10 cellular contexts compared by ENCODE assay signal in genomic region chr7:99624487-99624886, GRCh38. TPM values are rescaled to one million over a fixed set of nuclear protein-coding genes. Genes with fewer than 3 reads are reported as not detected.
DNase-seq lines count a peak whose midpoint lies in the region; ATAC-seq lines count a peak whose summit lies in the region.
"Had no signal": no experiment of that assay in that cellular context is flagged by ENCODE, and none has a peak within 500 bp of the region (broad histone marks: within the 10 kb centered on the region; RNA-seq: fewer than 3 reads in every experiment).

No MANE protein-coding gene starts in this region.

- H3K9me3 Mint-ChIP-seq in activated T-helper 1 cell treated with anti-CD3 and anti-CD28 coated beads, Interleukin-12 subunit alpha, Interleukin-12 subunit beta, Interleukin-2, Interleukin-4 antibody, amounts not matched to agents 30 ng/mL and 10 ng/mL and 1 ng/mL, durations not matched to agents 14 hours and 24 hours and 36 hours: no peaks in the 10 kb centered on the region
- no peaks in the 10 kb centered on the region for H3K9me3 Mint-ChIP-seq in naive thymus-derived CD8-positive, alpha-beta T cell
- no peaks in the 10 kb centered on the region for H3K9me3 Mint-ChIP-seq in stimulated activated naive B cell treated with anti-CD40 and anti-IgM and Interleukin-4, amounts not matched to agents 10 μg/mL and 1 μg/mL and 100 μg/mL, for 72 hours

- H3K36me3 Mint-ChIP-seq in T-helper 17 cell (ENCODE audit: low read depth): peaks cover 15% of the 10 kb centered on the region
- H3K36me3 Mint-ChIP-seq in activated T-helper 1 cell treated with anti-CD3 and anti-CD28 coated beads, Interleukin-12 subunit alpha, Interleukin-12 subunit beta, Interleukin-2, Interleukin-4 antibody, amounts not matched to agents 30 ng/mL and 10 ng/mL and 1 ng/mL, durations not matched to agents 14 hours and 24 hours and 36 hours (ENCODE audit: low read depth): peaks cover 72% of the 10 kb centered on the region
- peaks cover 0 to 86% (median 42%) of the 10 kb centered on the region in 3 donors for H3K36me3 Mint-ChIP-seq in naive thymus-derived CD8-positive, alpha-beta T cell
- H3K36me3 Mint-ChIP-seq in stimulated activated naive B cell treated with anti-CD40 and anti-IgM and Interleukin-4, amounts not matched to agents 10 μg/mL and 1 μg/mL and 100 μg/mL, for 72 hours: peaks cover 52 to 80% of the 10 kb centered on the region in 2 donors

- peaks cover 40% of the 10 kb centered on the region for H3K4me1 Mint-ChIP-seq in T-helper 17 cell
- H3K4me1 Mint-ChIP-seq in activated T-helper 1 cell treated with anti-CD3 and anti-CD28 coated beads, Interleukin-12 subunit alpha, Interleukin-12 subunit beta, Interleukin-2, Interleukin-4 antibody, amounts not matched to agents 30 ng/mL and 10 ng/mL and 1 ng/mL, durations not matched to agents 14 hours and 24 hours and 36 hours (ENCODE audit: low read depth): peaks cover 61% of the 10 kb centered on the region
- H3K4me1 Mint-ChIP-seq in naive thymus-derived CD8-positive, alpha-beta T cell: peaks cover 31 to 60% (median 57%) of the 10 kb centered on the region in 4 donors
- H3K4me1 Mint-ChIP-seq in stimulated activated naive B cell treated with anti-CD40 and anti-IgM and Interleukin-4, amounts not matched to agents 10 μg/mL and 1 μg/mL and 100 μg/mL, for 72 hours: peaks cover 13 to 36% of the 10 kb centered on the region in 2 donors

- no peaks in the 10 kb centered on the region for H3K9me3 ChIP-seq in T-helper 17 cell (ENCODE audit: control insufficient read depth, low read length, poor library complexity, severe bottlenecking)
- H3K9me3 ChIP-seq: stomach had no signal

- H3K4me3 Mint-ChIP-seq in T-helper 17 cell: peak overlapping the region; percentile 94
- peak overlapping the region; percentile 85 for H3K4me3 Mint-ChIP-seq in activated T-helper 1 cell treated with anti-CD3 and anti-CD28 coated beads, Interleukin-12 subunit alpha, Interleukin-12 subunit beta, Interleukin-2, Interleukin-4 antibody, amounts not matched to agents 30 ng/mL and 10 ng/mL and 1 ng/mL, durations not matched to agents 14 hours and 24 hours and 36 hours
- peak overlapping the region; percentile 84 to 98 (median 90) for H3K4me3 Mint-ChIP-seq in naive thymus-derived CD8-positive, alpha-beta T cell
- H3K4me3 Mint-ChIP-seq in stimulated activated naive B cell treated with anti-CD40 and anti-IgM and Interleukin-4, amounts not matched to agents 10 μg/mL and 1 μg/mL and 100 μg/mL, for 72 hours: no peak overlapping the region

- POLR2A ChIA-PET in naive thymus-derived CD8-positive, alpha-beta T cell (lab: Charles Lee): interaction anchor here (0.5 to 1.7 kb wide), 15 partner anchors 8 to 1081 kb away, joined by 3 to 46 read pairs (median 4); partner anchors contain the start of genes BUD31, PDAP1, POP7 and PPP1R35

- peak overlapping the region; percentile 96 for H3K27ac Mint-ChIP-seq in T-helper 17 cell
- H3K27ac Mint-ChIP-seq in activated T-helper 1 cell treated with anti-CD3 and anti-CD28 coated beads, Interleukin-12 subunit alpha, Interleukin-12 subunit beta, Interleukin-2, Interleukin-4 antibody, amounts not matched to agents 30 ng/mL and 10 ng/mL and 1 ng/mL, durations not matched to agents 14 hours and 24 hours and 36 hours: peak overlapping the region; percentile 98
- peak overlapping the region; percentile 93 to 100 (median 99) for H3K27ac Mint-ChIP-seq in naive thymus-derived CD8-positive, alpha-beta T cell
- peak overlapping the region; percentile 14 for H3K27ac Mint-ChIP-seq in stimulated activated naive B cell treated with anti-CD40 and anti-IgM and Interleukin-4, amounts not matched to agents 10 μg/mL and 1 μg/mL and 100 μg/mL, for 72 hours

- H3K27me3 Mint-ChIP-seq in T-helper 17 cell: no peaks in the 10 kb centered on the region
- peaks cover 2% of the 10 kb centered on the region for H3K27me3 Mint-ChIP-seq in activated T-helper 1 cell treated with anti-CD3 and anti-CD28 coated beads, Interleukin-12 subunit alpha, Interleukin-12 subunit beta, Interleukin-2, Interleukin-4 antibody, amounts not matched to agents 30 ng/mL and 10 ng/mL and 1 ng/mL, durations not matched to agents 14 hours and 24 hours and 36 hours (ENCODE audit: insufficient read depth)
- no peaks in the 10 kb centered on the region for H3K27me3 Mint-ChIP-seq in naive thymus-derived CD8-positive, alpha-beta T cell
- H3K27me3 Mint-ChIP-seq in stimulated activated naive B cell treated with anti-CD40 and anti-IgM and Interleukin-4, amounts not matched to agents 10 μg/mL and 1 μg/mL and 100 μg/mL, for 72 hours: no peaks in the 10 kb centered on the region

- peak; percentile 95 for ATAC-seq in T-helper 17 cell
- ATAC-seq in naive thymus-derived CD8-positive, alpha-beta T cell: peak; percentile 93 to 95
- ATAC-seq in stimulated activated naive B cell treated with anti-CD40 and anti-IgM and Interleukin-4, amounts not matched to agents 10 μg/mL and 1 μg/mL and 100 μg/mL, for 72 hours (replicated peaks): no peak
- ATAC-seq in GM18858 (IDR thresholded peaks at IDR 0.05; ENCODE audit: unreplicated experiment): no peak
- ATAC-seq in HG03025 (IDR thresholded peaks at IDR 0.05; ENCODE audit: low FRiP score, unreplicated experiment): no peak

- DNase-seq in T-helper 17 cell (peak; percentile 36 to 53 (median 42)), NCI-H1694 (lab: John Stamatoyannopoulos, UW) (no peak), HPDE6-E6E7 (ENCODE audit: extremely low spot score) (no peak)
- DNase-seq in activated T-helper 1 cell treated with anti-CD3 and anti-CD28 coated beads, Interleukin-12 subunit alpha, Interleukin-12 subunit beta, Interleukin-2, Interleukin-4 antibody, amounts not matched to agents 30 ng/mL and 10 ng/mL and 1 ng/mL, durations not matched to agents 14 hours and 24 hours and 36 hours (ENCODE audit: low spot score): peak; percentile 64
- peak; percentile 53 to 94 (median 86) for DNase-seq in naive thymus-derived CD8-positive, alpha-beta T cell
- no peak for DNase-seq in stimulated activated naive B cell treated with anti-CD40 and anti-IgM and Interleukin-4, amounts not matched to agents 10 μg/mL and 1 μg/mL and 100 μg/mL, for 72 hours
- DNase-seq: NCI-H69, stomach had no signal

- intact Hi-C loops in activated T-helper 1 cell treated with anti-CD3 and anti-CD28 coated beads, Interleukin-12 subunit alpha, Interleukin-12 subunit beta, Interleukin-2, Interleukin-4 antibody, amounts not matched to agents 30 ng/mL and 10 ng/mL and 1 ng/mL, durations not matched to agents 14 hours and 24 hours and 36 hours (cut with micrococcal nuclease): loop anchor here (1.0 to 10.0 kb wide), 3 partner anchors 8 to 390 kb away; partner anchors contain the start of genes TRIM4, ZKSCAN1 and ZSCAN25

RNA-seq across cellular contexts. Expression of gene ZSCAN25, which starts 7.7 kb away (rescaled TPM):
- 10 to 100 TPM; 29.8 to 34.4 TPM for total RNA-seq in T-helper 17 cell
- total RNA-seq in activated T-helper 1 cell treated with anti-CD3 and anti-CD28 coated beads, Interleukin-12 subunit alpha, Interleukin-12 subunit beta, Interleukin-2, Interleukin-4 antibody, amounts not matched to agents 30 ng/mL and 10 ng/mL and 1 ng/mL, durations not matched to agents 14 hours and 24 hours and 36 hours: 31.5 and 32.9 TPM in 2 replicates
- total RNA-seq in naive thymus-derived CD8-positive, alpha-beta T cell: 10 to 100 TPM; 57.1 to 57.8 TPM
- 10 to 100 TPM in 2 of 3 donors, 1 to 10 TPM in 1; 9.2 to 19.0 (median 16.2) TPM for polyA plus RNA-seq in naive thymus-derived CD8-positive, alpha-beta T cell

RNA-seq across cellular contexts. Expression of gene TMEM225B, which starts 26.4 kb away (rescaled TPM):
- total RNA-seq in T-helper 17 cell: 1 to 10 TPM in 1 of 2 donors, under 1 TPM in 1; 0.96 to 1.4 TPM
- total RNA-seq in activated T-helper 1 cell treated with anti-CD3 and anti-CD28 coated beads, Interleukin-12 subunit alpha, Interleukin-12 subunit beta, Interleukin-2, Interleukin-4 antibody, amounts not matched to agents 30 ng/mL and 10 ng/mL and 1 ng/mL, durations not matched to agents 14 hours and 24 hours and 36 hours: 0.60 and 0.64 TPM in 2 replicates
- total RNA-seq in naive thymus-derived CD8-positive, alpha-beta T cell: 1 to 10 TPM; 2.3 to 2.5 TPM
- 1 to 10 TPM; 2.7 to 3.4 (median 2.8) TPM for polyA plus RNA-seq in naive thymus-derived CD8-positive, alpha-beta T cell

RNA-seq across cellular contexts. Expression of gene CYP3A5, which starts 55.3 kb away (rescaled TPM):
- under 1 TPM in 1 of 2 donors, not detected in 1; 0.20 TPM for total RNA-seq in T-helper 17 cell
- not detected in 2 replicates for total RNA-seq in activated T-helper 1 cell treated with anti-CD3 and anti-CD28 coated beads, Interleukin-12 subunit alpha, Interleukin-12 subunit beta, Interleukin-2, Interleukin-4 antibody, amounts not matched to agents 30 ng/mL and 10 ng/mL and 1 ng/mL, durations not matched to agents 14 hours and 24 hours and 36 hours
- under 1 TPM in 1 of 2 experiments, not detected in 1; 0.16 TPM for total RNA-seq in naive thymus-derived CD8-positive, alpha-beta T cell
- polyA plus RNA-seq in naive thymus-derived CD8-positive, alpha-beta T cell: under 1 TPM; 0.14 to 0.41 (median 0.20) TPM

Comparison
In these comparisons a context has a peak if more than half of its experiments do, and no peak if none do; other contexts are left out.
1. ATAC-seq: peak in T-helper 17 cell (single experiment) and naive thymus-derived CD8-positive, alpha-beta T cell (2 of 2); none in stimulated activated naive B cell treated with anti-CD40 and anti-IgM and Interleukin-4, amounts not matched to agents 10 μg/mL and 1 μg/mL and 100 μg/mL, for 72 hours (0 of 2), GM18858 (single experiment) and HG03025 (single experiment).
2. DNase-seq: peak in T-helper 17 cell (3 of 3), activated T-helper 1 cell treated with anti-CD3 and anti-CD28 coated beads, Interleukin-12 subunit alpha, Interleukin-12 subunit beta, Interleukin-2, Interleukin-4 antibody, amounts not matched to agents 30 ng/mL and 10 ng/mL and 1 ng/mL, durations not matched to agents 14 hours and 24 hours and 36 hours (single experiment) and naive thymus-derived CD8-positive, alpha-beta T cell (10 of 10); none in stimulated activated naive B cell treated with anti-CD40 and anti-IgM and Interleukin-4, amounts not matched to agents 10 μg/mL and 1 μg/mL and 100 μg/mL, for 72 hours (single experiment), NCI-H1694 (single experiment) and HPDE6-E6E7 (single experiment).
3. H3K27ac Mint-ChIP-seq: peak in every context shown above with its lines; median percentile 99 in naive thymus-derived CD8-positive, alpha-beta T cell; 98 in activated T-helper 1 cell treated with anti-CD3 and anti-CD28 coated beads, Interleukin-12 subunit alpha, Interleukin-12 subunit beta, Interleukin-2, Interleukin-4 antibody, amounts not matched to agents 30 ng/mL and 10 ng/mL and 1 ng/mL, durations not matched to agents 14 hours and 24 hours and 36 hours; 96 in T-helper 17 cell; 14 in stimulated activated naive B cell treated with anti-CD40 and anti-IgM and Interleukin-4, amounts not matched to agents 10 μg/mL and 1 μg/mL and 100 μg/mL, for 72 hours.
4. H3K4me3 Mint-ChIP-seq: peak in T-helper 17 cell (single experiment), activated T-helper 1 cell treated with anti-CD3 and anti-CD28 coated beads, Interleukin-12 subunit alpha, Interleukin-12 subunit beta, Interleukin-2, Interleukin-4 antibody, amounts not matched to agents 30 ng/mL and 10 ng/mL and 1 ng/mL, durations not matched to agents 14 hours and 24 hours and 36 hours (single experiment) and naive thymus-derived CD8-positive, alpha-beta T cell (10 of 10); none in stimulated activated naive B cell treated with anti-CD40 and anti-IgM and Interleukin-4, amounts not matched to agents 10 μg/mL and 1 μg/mL and 100 μg/mL, for 72 hours (0 of 2).